In genomic region chr17:59106463-59107305, GRCh38 we compare ENCODE assay signal across 8 cellular contexts.
DNase-seq lines count a peak whose midpoint lies in the region; ATAC-seq lines count a peak whose summit lies in the region.

A gene with protein sequence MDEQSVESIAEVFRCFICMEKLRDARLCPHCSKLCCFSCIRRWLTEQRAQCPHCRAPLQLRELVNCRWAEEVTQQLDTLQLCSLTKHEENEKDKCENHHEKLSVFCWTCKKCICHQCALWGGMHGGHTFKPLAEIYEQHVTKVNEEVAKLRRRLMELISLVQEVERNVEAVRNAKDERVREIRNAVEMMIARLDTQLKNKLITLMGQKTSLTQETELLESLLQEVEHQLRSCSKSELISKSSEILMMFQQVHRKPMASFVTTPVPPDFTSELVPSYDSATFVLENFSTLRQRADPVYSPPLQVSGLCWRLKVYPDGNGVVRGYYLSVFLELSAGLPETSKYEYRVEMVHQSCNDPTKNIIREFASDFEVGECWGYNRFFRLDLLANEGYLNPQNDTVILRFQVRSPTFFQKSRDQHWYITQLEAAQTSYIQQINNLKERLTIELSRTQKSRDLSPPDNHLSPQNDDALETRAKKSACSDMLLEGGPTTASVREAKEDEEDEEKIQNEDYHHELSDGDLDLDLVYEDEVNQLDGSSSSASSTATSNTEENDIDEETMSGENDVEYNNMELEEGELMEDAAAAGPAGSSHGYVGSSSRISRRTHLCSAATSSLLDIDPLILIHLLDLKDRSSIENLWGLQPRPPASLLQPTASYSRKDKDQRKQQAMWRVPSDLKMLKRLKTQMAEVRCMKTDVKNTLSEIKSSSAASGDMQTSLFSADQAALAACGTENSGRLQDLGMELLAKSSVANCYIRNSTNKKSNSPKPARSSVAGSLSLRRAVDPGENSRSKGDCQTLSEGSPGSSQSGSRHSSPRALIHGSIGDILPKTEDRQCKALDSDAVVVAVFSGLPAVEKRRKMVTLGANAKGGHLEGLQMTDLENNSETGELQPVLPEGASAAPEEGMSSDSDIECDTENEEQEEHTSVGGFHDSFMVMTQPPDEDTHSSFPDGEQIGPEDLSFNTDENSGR (minus strand): TSS chr17:59106880. CDS start chr17:59106461, 419 bp downstream.

- ATAC-seq in GM19035 (IDR thresholded peaks at IDR 0.05; ENCODE audit: unreplicated experiment) (peak; percentile 95), HG03354 (IDR thresholded peaks at IDR 0.05; ENCODE audit: poor library complexity, severe bottlenecking, unreplicated experiment) (peak; percentile 96)
- ATAC-seq in activated CD4-positive, CD25-positive, alpha-beta regulatory T cell treated with anti-CD3 and anti-CD28 coated beads, Interleukin-2, amount 50 U/mL, for 24 hours = peak; percentile 96

- DNase-seq in AG20443 (ENCODE audit: low spot score) = peak; percentile 100
- DNase-seq in NCI-H446 treated with DMSO at 0.1 percent for 48 hours (lab: John Stamatoyannopoulos, UW) = peak; percentile 95
- peak; percentile 98 for DNase-seq in cerebellar cortex (ENCODE audit: low spot score)
- peak; percentile 100 for DNase-seq in islet precursor cell
- peak; percentile 97 to 99 (median 98) for DNase-seq in stimulated activated CD4-positive, alpha-beta T cell treated with anti-CD3 and anti-CD28 coated beads, Interleukin-12 subunit alpha, Interleukin-12 subunit beta, amount 100 ng/mL, for 48 hours (ENCODE audit: low read depth in 2 of 3, low spot score in 1 of 3)

Comparison
In these comparisons a context has a peak if more than half of its experiments do, and no peak if none do; other contexts are left out.
1. Peak in every context shown above with its lines: DNase-seq and ATAC-seq.